1 cellular context compared by ENCODE assay signal in genomic region chr7:99290980-99291607, GRCh38.
TF ChIP-seq lines count a peak whose summit lies in the region.

No MANE protein-coding gene starts in this region.

TF ChIP-seq in GM23338, 12 proteins besides CTCF, POLR2A, EP300 and RAD21 (continued from another document):
- no peak for TF ChIP-seq REST (IDR thresholded peaks at IDR 0.05; ENCODE audit: unreplicated experiment)
- TF ChIP-seq ZNF331 (CRISPR knock-in tag; IDR thresholded peaks at IDR 0.05; ENCODE audit: low read depth): no peak
